8 cellular contexts compared by ENCODE assay signal in the genomic region with DNA sequence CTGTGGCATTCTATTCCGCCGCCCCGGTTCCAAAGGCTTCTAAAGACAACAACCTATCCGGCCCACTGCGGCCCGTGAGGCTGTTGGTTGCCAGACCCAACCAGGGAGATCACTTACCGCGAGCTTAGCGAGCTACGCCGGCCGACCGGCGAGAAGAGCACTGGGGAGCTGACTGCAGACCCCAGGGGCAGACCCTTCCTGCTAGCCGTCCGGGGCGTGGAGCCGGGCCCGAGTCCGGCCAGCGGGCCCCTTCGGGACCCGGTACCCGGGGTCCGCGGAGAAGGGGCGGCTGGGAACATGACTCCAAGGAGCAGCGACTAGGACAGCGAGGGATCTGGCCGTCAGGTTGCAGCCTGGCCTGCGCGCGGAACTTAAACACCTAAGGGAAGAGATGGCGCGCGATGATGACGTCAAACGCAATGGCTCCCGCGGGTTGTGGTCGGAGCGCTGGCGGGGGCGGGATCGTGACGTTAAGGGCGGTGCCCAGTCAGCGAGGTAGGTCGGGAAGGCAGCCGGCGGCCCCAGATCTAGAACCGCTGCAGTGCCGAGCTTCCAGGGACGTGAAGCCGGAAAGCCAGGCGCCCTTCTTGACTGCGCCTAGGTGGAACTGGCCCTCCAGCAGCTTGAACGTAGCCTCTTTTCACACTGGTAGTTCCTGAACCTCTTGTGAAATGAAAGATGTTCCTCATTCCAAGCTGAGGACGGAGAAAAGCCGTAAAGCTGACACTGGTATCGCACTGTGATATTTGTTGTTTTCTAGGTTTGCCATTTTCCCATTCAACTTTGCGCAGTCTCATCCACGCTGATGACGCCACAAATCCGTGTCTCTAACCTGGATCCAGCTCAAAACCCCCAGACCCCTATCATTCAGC. TPM values are rescaled to one million over a fixed set of nuclear protein-coding genes. Genes with fewer than 3 reads are reported as not detected.
DNase-seq lines count a peak whose midpoint lies in the region; ATAC-seq, FAIRE-seq and TF ChIP-seq lines count a peak whose summit lies in the region.

A gene (minus strand): TSS at position 391 of the 872 bp plus-strand sequence. CDS start 92 bp downstream, at position 299.

- DNase-seq in EL (peak; percentile 97), H54 (ENCODE audit: insufficient read length, low spot score) (peak; percentile 89), fibroblast of peridontal ligament (ENCODE audit: extremely low read depth) (peak; percentile 98)
- peak; percentile 98 for DNase-seq in activated T-helper 9 cell treated with anti-CD3 and anti-CD28 coated beads, Interleukin-2, amount 50 U/mL, for 16 hours (ENCODE audit: low read depth)
- peak; percentile 98 for DNase-seq in natural killer cell treated with Interleukin-12 subunit alpha and Interleukin-12 subunit beta and Interleukin-15 and Interleukin-18, amount 100 ng/mL, for 72 hours (ENCODE audit: low spot score)
- DNase-seq in stimulated activated naive CD8-positive, alpha-beta T cell treated with anti-CD3 and anti-CD28 coated beads, Interleukin-15, Interleukin-2, amounts not matched to agents 100 U/mL and 50 U/mL, for 24 hours = peak; percentile 99

- H3K27me3 Mint-ChIP-seq in natural killer cell treated with Interleukin-12 subunit alpha and Interleukin-12 subunit beta and Interleukin-15 and Interleukin-18, amount 100 ng/mL, for 72 hours = peaks cover 0 to 3% of the 10 kb centered on the region in 2 donors

- no peaks in the 10 kb centered on the region for H3F3A ChIP-seq in Loucy (ENCODE audit: low read depth)

- no peaks in the 10 kb centered on the region for H3K9me3 Mint-ChIP-seq in natural killer cell treated with Interleukin-12 subunit alpha and Interleukin-12 subunit beta and Interleukin-15 and Interleukin-18, amount 100 ng/mL, for 72 hours

- FAIRE-seq in H54 (lab: Jason Lieb, UNC) = peak; percentile 52

- peaks cover 15 to 26% of the 10 kb centered on the region in 2 donors for H3K4me1 Mint-ChIP-seq in natural killer cell treated with Interleukin-12 subunit alpha and Interleukin-12 subunit beta and Interleukin-15 and Interleukin-18, amount 100 ng/mL, for 72 hours (ENCODE audit: low read depth in 2 of 2)

- no peaks in the 10 kb centered on the region for H3K36me3 ChIP-seq in Loucy (ENCODE audit: insufficient read depth, low read length)

- H2AFZ ChIP-seq in Loucy (ENCODE audit: low read length) = peak within 1 kb of the TSS; percentile 97

- peak within 1 kb of the TSS; percentile 90 for H3K4me3 ChIP-seq in Loucy (ENCODE audit: low read length, poor library complexity, severe bottlenecking)

- H4K20me1 ChIP-seq in Loucy (ENCODE audit: insufficient read depth, low read length, poor library complexity, severe bottlenecking) = peaks cover 14% of the 10 kb centered on the region

- TF ChIP-seq POLR2A in H54 (IDR thresholded peaks at IDR 0.05; ENCODE audit: low read depth, low read length) = peak; percentile 94
- TF ChIP-seq POLR2A in Raji (IDR thresholded peaks at IDR 0.05; ENCODE audit: insufficient read depth, low read depth, low read length) = peak; percentile 99

- TF ChIP-seq CTCF in Loucy (conservative IDR thresholded peaks at IDR 0.05; ENCODE audit: low read length) = no peak

- H3K27me3 ChIP-seq in Loucy (ENCODE audit: insufficient read depth, low read length, poor library complexity, severe bottlenecking) = no peaks in the 10 kb centered on the region

- ATAC-seq in natural killer cell treated with Interleukin-12 subunit alpha and Interleukin-12 subunit beta and Interleukin-15 and Interleukin-18, amount 100 ng/mL, for 72 hours = peak; percentile 97 to 98
- ATAC-seq in stimulated activated naive CD8-positive, alpha-beta T cell treated with anti-CD3 and anti-CD28 coated beads, Interleukin-15, Interleukin-2, amounts not matched to agents 100 U/mL and 50 U/mL, for 24 hours = peak; percentile 97

- peak within 1 kb of the TSS; percentile 76 to 93 for H3K27ac Mint-ChIP-seq in natural killer cell treated with Interleukin-12 subunit alpha and Interleukin-12 subunit beta and Interleukin-15 and Interleukin-18, amount 100 ng/mL, for 72 hours

- H3K9me3 ChIP-seq in Loucy (ENCODE audit: insufficient read depth, low read depth, low read length) = no peaks in the 10 kb centered on the region

- H3K9me2 ChIP-seq in Loucy (replicated peaks; ENCODE audit: low read depth, low read length) = no peaks in the 10 kb centered on the region

- peak within 1 kb of the TSS; percentile 99 for H3K4me2 ChIP-seq in Loucy (ENCODE audit: low read depth, low read length, poor library complexity, severe bottlenecking)

- H3K4me3 Mint-ChIP-seq in natural killer cell treated with Interleukin-12 subunit alpha and Interleukin-12 subunit beta and Interleukin-15 and Interleukin-18, amount 100 ng/mL, for 72 hours = peak within 1 kb of the TSS; percentile 94

- H3K36me3 Mint-ChIP-seq in natural killer cell treated with Interleukin-12 subunit alpha and Interleukin-12 subunit beta and Interleukin-15 and Interleukin-18, amount 100 ng/mL, for 72 hours = no peaks in the 10 kb centered on the region

- H3K79me2 ChIP-seq in Loucy (ENCODE audit: insufficient read depth, low read length) = peaks cover 38% of the 10 kb centered on the region

- H3K4me1 ChIP-seq in Loucy (ENCODE audit: insufficient read depth, low read length, poor library complexity, severe bottlenecking) = peaks cover 33% of the 10 kb centered on the region

- peak within 1 kb of the TSS; percentile 88 for H3K9ac ChIP-seq in Loucy (ENCODE audit: low read depth, low read length, poor library complexity, severe bottlenecking)

RNA-seq across cellular contexts. Expression of the gene that starts here (rescaled TPM):
- total RNA-seq in natural killer cell treated with Interleukin-12 subunit alpha and Interleukin-12 subunit beta and Interleukin-15 and Interleukin-18, amount 100 ng/mL, for 72 hours = 10 to 100 TPM; 41.4 to 47.9 TPM

Comparison
In these comparisons a context has a peak if more than half of its experiments do, and no peak if none do; other contexts are left out.
1. Peak in every context shown above with its lines: DNase-seq, ATAC-seq and H3K4me3 ChIP-seq.